Comparison of ENCODE assay signal across 9 cellular contexts in the genomic region with DNA sequence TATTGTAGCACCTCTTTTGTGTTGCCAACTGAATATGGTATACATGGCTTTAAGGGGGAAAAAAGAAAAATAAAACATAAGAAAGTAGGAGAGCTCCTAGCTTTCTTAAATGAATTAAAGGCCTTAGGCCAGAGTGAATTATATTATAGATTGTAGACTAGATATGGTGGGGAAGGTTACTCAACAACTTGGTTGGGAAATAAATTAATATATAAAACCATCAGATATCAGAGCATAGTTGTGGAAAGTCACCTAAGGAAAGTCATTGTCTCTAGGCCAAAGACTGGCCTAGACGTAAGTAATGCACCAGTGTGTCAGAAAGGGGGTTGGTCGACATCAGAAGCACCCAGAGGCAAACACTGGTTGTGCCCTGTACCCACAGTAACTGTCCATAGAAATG.
DNase-seq lines count a peak whose midpoint lies in the region; ATAC-seq, FAIRE-seq and TF ChIP-seq lines count a peak whose summit lies in the region.
"Had no signal": no experiment of that assay in that cellular context is flagged by ENCODE, and none has a peak within 500 bp of the region (broad histone marks: within the 10 kb centered on the region; RNA-seq: fewer than 3 reads in every experiment).

No MANE protein-coding gene starts in this region.

- H3K4me3 ChIP-seq in heart left ventricle (no peak overlapping the region), adrenal gland (no peak overlapping the region), mucosa of rectum (ENCODE audit: low read length in 2 of 2) (no peak overlapping the region)

- H3K4me1 Mint-ChIP-seq in type B pancreatic cell (ENCODE audit: unreplicated experiment): peaks cover 20% of the 10 kb centered on the region

- H3K9ac ChIP-seq in mucosa of rectum (ENCODE audit: low read depth in 1 of 2, low read length in 2 of 2): no peak overlapping the region

- H3K4me1 ChIP-seq in heart left ventricle (peaks cover 0 to 53% (median 15%) of the 10 kb centered on the region in 12 donors), adrenal gland (replicated peaks in 1 of 2) (peaks cover 6 to 26% of the 10 kb centered on the region in 2 donors), mucosa of rectum (ENCODE audit: control insufficient read depth in 2 of 2, insufficient read depth in 2 of 2, low read length in 2 of 2) (peaks cover 6 to 12% of the 10 kb centered on the region in 2 donors)

- no peak overlapping the region for H3K4me3 Mint-ChIP-seq in type B pancreatic cell

- DNase-seq in heart left ventricle: no peak
- no peak for DNase-seq in Right ventricle myocardium inferior (ENCODE audit: missing footprints)
- DNase-seq in adrenal gland: no peak
- DNase-seq in type B pancreatic cell (ENCODE audit: extremely low spot score, unreplicated experiment): no peak
- no peak for DNase-seq in SIG-M5 treated with dmso at 0.1 percent for 504 hours (lab: John Stamatoyannopoulos, UW; ENCODE audit: unreplicated experiment)
- DNase-seq in frontal cortex (ENCODE audit: low spot score in 2 of 2): no peak

- no peak for ATAC-seq in heart left ventricle
- no peak for ATAC-seq in Right ventricle myocardium inferior
- ATAC-seq in GM18519 (IDR thresholded peaks at IDR 0.05; ENCODE audit: low FRiP score, unreplicated experiment): no peak

- 91 to 98% (median 96%) methylated on average over 2 of the region's 2 CpGs for WGBS in heart left ventricle, 4 donors
- 91 to 100% (median 94%) methylated on average over 2 of the region's 2 CpGs for WGBS in adrenal gland, 4 donors

- H3K36me3 ChIP-seq in heart left ventricle (no peaks in the 10 kb centered on the region), adrenal gland (replicated peaks in 1 of 2) (no peaks in the 10 kb centered on the region), mucosa of rectum (ENCODE audit: control insufficient read depth in 2 of 2, insufficient read depth in 2 of 2, low read length in 2 of 2) (no peaks in the 10 kb centered on the region)

- peak overlapping the region; percentile 85 for H3K27ac Mint-ChIP-seq in type B pancreatic cell

- intact Hi-C loops in heart left ventricle (cut with DNase I): loop anchor here in 1 of 10 donors (10.0 kb wide), 1 partner anchor 257 kb away; no protein-coding TSS in a partner anchor
- intact Hi-C loops in Right ventricle myocardium inferior (cut with DNase I): no loop called here
- intact Hi-C loops in adrenal gland (cut with DNase I): no loop called here

- H3K9me3 ChIP-seq in heart left ventricle (no peaks in the 10 kb centered on the region), adrenal gland (replicated peaks in 1 of 3) (no peaks in the 10 kb centered on the region), mucosa of rectum (ENCODE audit: control insufficient read depth in 2 of 2, low read length in 2 of 2) (no peaks in the 10 kb centered on the region)

- H3K27me3 ChIP-seq in heart left ventricle (no peaks in the 10 kb centered on the region), adrenal gland (no peaks in the 10 kb centered on the region), mucosa of rectum (ENCODE audit: control insufficient read depth in 2 of 2, insufficient read depth in 2 of 2, low read length in 2 of 2) (no peaks in the 10 kb centered on the region)

- H3K27ac ChIP-seq in heart left ventricle: peak overlapping the region in 9 of 12 donors; percentile 36 to 86 (median 63)
- peak overlapping the region in 4 of 5 donors; percentile 51 to 80 (median 78) for H3K27ac ChIP-seq in adrenal gland
- H3K27ac ChIP-seq in mucosa of rectum (ENCODE audit: low read depth in 2 of 2, low read length in 2 of 2): peak overlapping the region; percentile 62 to 68

- TF ChIP-seq CTCF in heart left ventricle (IDR thresholded peaks at IDR 0.05): no peak
- TF ChIP-seq CTCF in adrenal gland (IDR thresholded peaks at IDR 0.05): no peak
- no peak for TF ChIP-seq CTCF in type B pancreatic cell (conservative IDR thresholded peaks at IDR 0.05)

- TF ChIP-seq POLR2A in heart left ventricle (IDR thresholded peaks at IDR 0.05): no peak
- TF ChIP-seq POLR2A in adrenal gland (IDR thresholded peaks at IDR 0.05): no peak

- peaks cover 20% of the 10 kb centered on the region for H3K9me3 Mint-ChIP-seq in type B pancreatic cell
- H3K9me3 Mint-ChIP-seq: brain had no signal

- no peaks in the 10 kb centered on the region for H3K27me3 Mint-ChIP-seq in type B pancreatic cell
- H3K27me3 Mint-ChIP-seq: brain had no signal

- FAIRE-seq in frontal cortex (lab: Jason Lieb, UNC): no peak

- peaks cover 26% of the 10 kb centered on the region for H3K36me3 Mint-ChIP-seq in type B pancreatic cell
- H3K36me3 Mint-ChIP-seq: brain had no signal
